In the genomic region with DNA sequence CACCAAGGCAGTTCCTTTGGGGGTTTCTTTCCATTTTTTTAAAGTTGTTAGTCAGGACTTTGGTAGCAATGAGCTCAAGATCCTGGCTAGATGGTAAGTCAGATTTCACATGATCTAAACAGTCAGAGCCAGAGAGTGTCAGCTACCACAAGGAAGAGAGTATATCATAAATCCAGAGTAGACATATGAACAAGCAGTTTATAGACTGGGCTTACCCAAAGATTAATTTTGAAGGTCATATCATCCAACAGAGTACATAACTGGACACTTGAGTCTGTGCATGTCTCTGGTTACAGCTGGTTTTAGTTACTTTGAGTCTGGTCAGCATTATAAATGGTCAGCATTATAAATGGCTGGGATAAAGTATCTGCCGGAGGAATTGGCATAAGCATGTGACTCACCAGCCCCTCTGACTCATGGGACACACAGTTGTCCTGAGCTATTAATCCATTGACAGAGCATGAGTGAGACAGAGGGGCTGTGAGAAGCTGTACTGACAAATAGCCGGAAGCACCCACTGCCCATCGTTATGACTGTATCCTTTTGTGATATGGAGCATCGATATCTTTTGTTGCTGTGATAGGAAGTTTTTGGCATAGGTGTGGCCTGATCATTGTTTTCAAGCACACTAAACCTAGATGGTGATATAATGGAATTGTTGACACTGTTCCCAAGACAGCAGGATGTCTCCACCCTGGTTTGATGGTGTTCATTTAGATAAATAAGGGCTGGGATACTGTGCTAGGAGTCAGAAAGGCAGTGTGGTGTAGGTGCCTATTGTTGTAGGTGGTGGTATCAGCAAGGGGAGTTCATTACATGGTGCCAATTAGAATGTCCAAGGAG, we compare ENCODE assay signal across 10 cellular contexts. TPM values are rescaled to one million over a fixed set of nuclear protein-coding genes. Genes with fewer than 3 reads are reported as not detected.
DNase-seq lines count a peak whose midpoint lies in the region; ATAC-seq and TF ChIP-seq lines count a peak whose summit lies in the region.
"Had no signal": no experiment of that assay in that cellular context is flagged by ENCODE, and none has a peak within 500 bp of the region (broad histone marks: within the 10 kb centered on the region; RNA-seq: fewer than 3 reads in every experiment).

No MANE protein-coding gene starts in this region.

- no peak overlapping the region for H3K27ac Mint-ChIP-seq in activated CD8-positive, alpha-beta T cell treated with anti-CD3 and anti-CD28 coated beads for 36 hours

- intact Hi-C loops in activated CD8-positive, alpha-beta T cell treated with anti-CD3 and anti-CD28 coated beads for 36 hours (cut with micrococcal nuclease), result no loop called here

- no peak for ATAC-seq in activated CD8-positive, alpha-beta T cell treated with anti-CD3 and anti-CD28 coated beads for 36 hours
- no peak for ATAC-seq in HG03520 (IDR thresholded peaks at IDR 0.05; ENCODE audit: unreplicated experiment)

- no peaks in the 10 kb centered on the region for H3K4me1 Mint-ChIP-seq in activated CD8-positive, alpha-beta T cell treated with anti-CD3 and anti-CD28 coated beads for 36 hours (ENCODE audit: low read depth)

- H3K4me3 ChIP-seq in AG10803 (ENCODE audit: low read length), result no peak overlapping the region

- H3K27me3 Mint-ChIP-seq in activated CD8-positive, alpha-beta T cell treated with anti-CD3 and anti-CD28 coated beads for 36 hours, result peaks cover 7% of the 10 kb centered on the region

- TF ChIP-seq CTCF in AG10803 (conservative IDR thresholded peaks at IDR 0.05; ENCODE audit: low read length), result no peak
- no peak for TF ChIP-seq CTCF in activated CD8-positive, alpha-beta T cell treated with anti-CD3 and anti-CD28 coated beads for 36 hours (IDR thresholded peaks at IDR 0.05)

- peak; percentile 100 for DNase-seq in AG10803 (ENCODE audit: low read depth)
- peak; percentile 6 for DNase-seq in NCI-H69 (lab: John Stamatoyannopoulos, UW)
- peak; percentile 81 for DNase-seq in dermis blood vessel endothelial cell
- DNase-seq in non-pigmented ciliary epithelial cell (ENCODE audit: low read depth), result peak; percentile 91
- no peak for DNase-seq in activated CD8-positive, alpha-beta T cell treated with anti-CD3 and anti-CD28 coated beads for 36 hours
- no peak for DNase-seq in activated effector memory CD4-positive, alpha-beta T cell treated with anti-CD3 and anti-CD28 coated beads, Interleukin-2, amount 50 U/mL, for 16 hours
- no peak for DNase-seq in NOMO-1 (lab: John Stamatoyannopoulos, UW; ENCODE audit: unreplicated experiment in 2 of 2)
- DNase-seq: DND-41, SHP77 treated with DMSO at 0.1 percent for 48 hours had no signal

- H3K4me3 Mint-ChIP-seq in activated CD8-positive, alpha-beta T cell treated with anti-CD3 and anti-CD28 coated beads for 36 hours, result no peak overlapping the region

- H3K9me3 Mint-ChIP-seq in activated CD8-positive, alpha-beta T cell treated with anti-CD3 and anti-CD28 coated beads for 36 hours, result no peaks in the 10 kb centered on the region

- H3K36me3 Mint-ChIP-seq in activated CD8-positive, alpha-beta T cell treated with anti-CD3 and anti-CD28 coated beads for 36 hours (ENCODE audit: low read depth), result no peaks in the 10 kb centered on the region

- CTCF ChIA-PET in activated CD8-positive, alpha-beta T cell treated with anti-CD3 and anti-CD28 coated beads for 36 hours (lab: Charles Lee), result no interaction called here

- POLR2A ChIA-PET in activated CD8-positive, alpha-beta T cell treated with anti-CD3 and anti-CD28 coated beads for 36 hours (lab: Charles Lee), result no interaction called here

RNA-seq across cellular contexts. Expression of gene PPP1R3C, which starts 19.2 kb away (rescaled TPM):
- 0.51 TPM in 2 replicates for total RNA-seq in dermis blood vessel endothelial cell
- total RNA-seq in activated CD8-positive, alpha-beta T cell treated with anti-CD3 and anti-CD28 coated beads for 36 hours, result under 1 TPM; 0.94 to 0.99 TPM

Comparison
In these comparisons a context has a peak if more than half of its experiments do, and no peak if none do; other contexts are left out.
1. DNase-seq: peak in AG10803 (single experiment), NCI-H69 (single experiment), dermis blood vessel endothelial cell (single experiment) and non-pigmented ciliary epithelial cell (single experiment); none in activated CD8-positive, alpha-beta T cell treated with anti-CD3 and anti-CD28 coated beads for 36 hours (single experiment), activated effector memory CD4-positive, alpha-beta T cell treated with anti-CD3 and anti-CD28 coated beads, Interleukin-2, amount 50 U/mL, for 16 hours (single experiment) and NOMO-1 (0 of 2).